In genomic region chr5:168292783-168293696, GRCh38 we compare ENCODE assay signal across 10 cellular contexts. TPM values are rescaled to one million over a fixed set of nuclear protein-coding genes. Genes with fewer than 3 reads are reported as not detected.
DNase-seq lines count a peak whose midpoint lies in the region; ATAC-seq and TF ChIP-seq lines count a peak whose summit lies in the region.
"Had no signal": no experiment of that assay in that cellular context is flagged by ENCODE, and none has a peak within 500 bp of the region (broad histone marks: within the 10 kb centered on the region; RNA-seq: fewer than 3 reads in every experiment).

No MANE protein-coding gene starts in this region.

- ATAC-seq in CD4-positive, CD25-positive, alpha-beta regulatory T cell (ENCODE audit: low read depth in 2 of 2) = no peak
- ATAC-seq in stimulated activated memory B cell treated with anti-CD40 and anti-IgM and Interleukin-4, amounts not matched to agents 10 μg/mL and 1 μg/mL and 100 μg/mL, for 72 hours = no peak
- ATAC-seq in GM18907 (IDR thresholded peaks at IDR 0.05; ENCODE audit: unreplicated experiment) = no peak
- ATAC-seq: psoas muscle had no signal

- peaks cover 0 to 9% (median 0%) of the 10 kb centered on the region in 7 donors for H3K9me3 Mint-ChIP-seq in CD4-positive, CD25-positive, alpha-beta regulatory T cell
- no peaks in the 10 kb centered on the region for H3K9me3 Mint-ChIP-seq in stimulated activated memory B cell treated with anti-CD40 and anti-IgM and Interleukin-4, amounts not matched to agents 10 μg/mL and 1 μg/mL and 100 μg/mL, for 72 hours

- H3K4me3 ChIP-seq in CD4-positive, CD25-positive, alpha-beta regulatory T cell (ENCODE audit: low read depth, low read length) = no peak overlapping the region
- H3K4me3 ChIP-seq in KMS-11 (IDR thresholded peaks at IDR 0.05; ENCODE audit: insufficient read depth, low read depth, low read length) = no peak overlapping the region
- H3K4me3 ChIP-seq in colonic mucosa = peak overlapping the region; percentile 69
- peak overlapping the region; percentile 26 to 51 for H3K4me3 ChIP-seq in muscle layer of duodenum (ENCODE audit: low read depth in 1 of 2, low read length in 2 of 2)
- H3K4me3 ChIP-seq: psoas muscle had no signal

- H3K27me3 Mint-ChIP-seq in CD4-positive, CD25-positive, alpha-beta regulatory T cell = peaks cover 46% of the 10 kb centered on the region
- peaks cover 42% of the 10 kb centered on the region for H3K27me3 Mint-ChIP-seq in stimulated activated memory B cell treated with anti-CD40 and anti-IgM and Interleukin-4, amounts not matched to agents 10 μg/mL and 1 μg/mL and 100 μg/mL, for 72 hours

- no peak overlapping the region for H3K27ac ChIP-seq in CD4-positive, CD25-positive, alpha-beta regulatory T cell (ENCODE audit: insufficient read depth, low read length, poor library complexity, severe bottlenecking)
- no peak overlapping the region for H3K27ac ChIP-seq in KMS-11
- no peak overlapping the region for H3K27ac ChIP-seq in colonic mucosa
- H3K27ac ChIP-seq in muscle layer of duodenum (ENCODE audit: low read length) = no peak overlapping the region
- H3K27ac ChIP-seq: psoas muscle had no signal

- no peaks in the 10 kb centered on the region for H3K36me3 Mint-ChIP-seq in CD4-positive, CD25-positive, alpha-beta regulatory T cell
- H3K36me3 Mint-ChIP-seq in stimulated activated memory B cell treated with anti-CD40 and anti-IgM and Interleukin-4, amounts not matched to agents 10 μg/mL and 1 μg/mL and 100 μg/mL, for 72 hours = no peaks in the 10 kb centered on the region

- no peaks in the 10 kb centered on the region for H4K20me1 ChIP-seq in KMS-11 (ENCODE audit: insufficient read depth)

- peak overlapping the region; percentile 41; the same call in 1 of the 2 replicates for H2AFZ ChIP-seq in KMS-11 (ENCODE audit: low read depth)

- no peak for TF ChIP-seq CTCF in KMS-11 (conservative IDR thresholded peaks at IDR 0.05; ENCODE audit: low read depth, low read length)
- no peak for TF ChIP-seq CTCF in colonic mucosa (IDR thresholded peaks at IDR 0.05)

- DNase-seq in CD4-positive, CD25-positive, alpha-beta regulatory T cell = no peak
- DNase-seq in colonic mucosa (no peak), NCI-H2196 treated with DMSO at 0.1 percent for 48 hours (lab: John Stamatoyannopoulos, UW; ENCODE audit: unreplicated experiment) (no peak), DMS153 (lab: John Stamatoyannopoulos, UW) (no peak)
- DNase-seq: NCI-H1105 treated with DMSO at 0.1 percent for 48 hours had no signal

- peaks cover 15% of the 10 kb centered on the region for H3K4me1 ChIP-seq in CD4-positive, CD25-positive, alpha-beta regulatory T cell (ENCODE audit: control insufficient read depth, insufficient read depth, low read length, poor library complexity, severe bottlenecking)
- peaks cover 8% of the 10 kb centered on the region for H3K4me1 ChIP-seq in KMS-11 (ENCODE audit: low read depth, poor library complexity, severe bottlenecking)
- no peaks in the 10 kb centered on the region for H3K4me1 ChIP-seq in colonic mucosa
- H3K4me1 ChIP-seq in muscle layer of duodenum (ENCODE audit: control insufficient read depth in 1 of 2, insufficient read depth in 2 of 2, low read length in 2 of 2) = peaks cover 0 to 17% of the 10 kb centered on the region in 2 donors
- H3K4me1 ChIP-seq: psoas muscle had no signal

- H3K27ac Mint-ChIP-seq in CD4-positive, CD25-positive, alpha-beta regulatory T cell = no peak overlapping the region
- no peak overlapping the region for H3K27ac Mint-ChIP-seq in stimulated activated memory B cell treated with anti-CD40 and anti-IgM and Interleukin-4, amounts not matched to agents 10 μg/mL and 1 μg/mL and 100 μg/mL, for 72 hours

- intact Hi-C loops in colonic mucosa (cut with DNase I) = no loop called here

- H3K36me3 ChIP-seq in CD4-positive, CD25-positive, alpha-beta regulatory T cell (ENCODE audit: control insufficient read depth, insufficient read depth, low read length) = no peaks in the 10 kb centered on the region
- H3K36me3 ChIP-seq in KMS-11 (ENCODE audit: insufficient read depth) (no peaks in the 10 kb centered on the region), colonic mucosa (no peaks in the 10 kb centered on the region), muscle layer of duodenum (ENCODE audit: control insufficient read depth in 1 of 2, insufficient read depth in 2 of 2, low read length in 2 of 2) (no peaks in the 10 kb centered on the region)

- H3K79me2 ChIP-seq in KMS-11 (ENCODE audit: insufficient read depth, low read depth) = no peaks in the 10 kb centered on the region

- peak overlapping the region; percentile 33 for H3K4me2 ChIP-seq in KMS-11

- peaks cover 0 to 20% (median 8%) of the 10 kb centered on the region in 4 donors for H3K4me1 Mint-ChIP-seq in CD4-positive, CD25-positive, alpha-beta regulatory T cell
- peaks cover 8% of the 10 kb centered on the region for H3K4me1 Mint-ChIP-seq in stimulated activated memory B cell treated with anti-CD40 and anti-IgM and Interleukin-4, amounts not matched to agents 10 μg/mL and 1 μg/mL and 100 μg/mL, for 72 hours

- peak overlapping the region; percentile 61; the same call in 1 of the 2 replicates for H3K9ac ChIP-seq in KMS-11
- H3K9ac ChIP-seq in colonic mucosa (ENCODE audit: low read depth in 2 of 2, low read length in 2 of 2) = peak overlapping the region; percentile 43 to 58

- no peaks in the 10 kb centered on the region for H3K9me3 ChIP-seq in CD4-positive, CD25-positive, alpha-beta regulatory T cell (ENCODE audit: control insufficient read depth in 2 of 2, low read length in 2 of 2)
- H3K9me3 ChIP-seq in colonic mucosa (no peaks in the 10 kb centered on the region), muscle layer of duodenum (ENCODE audit: control insufficient read depth in 1 of 2, low read length in 2 of 2) (no peaks in the 10 kb centered on the region)
- H3K9me3 ChIP-seq: psoas muscle had no signal

- H3K27me3 ChIP-seq in CD4-positive, CD25-positive, alpha-beta regulatory T cell (ENCODE audit: control insufficient read depth, insufficient read depth, low read length) = peaks cover 11% of the 10 kb centered on the region
- no peaks in the 10 kb centered on the region for H3K27me3 ChIP-seq in KMS-11 (ENCODE audit: insufficient read depth, low read depth)
- H3K27me3 ChIP-seq in colonic mucosa = no peaks in the 10 kb centered on the region
- H3K27me3 ChIP-seq in muscle layer of duodenum (ENCODE audit: low read depth, low read length) = peaks cover 17% of the 10 kb centered on the region

- peak overlapping the region in 3 of 4 donors; percentile 50 to 58 (median 52) for H3K4me3 Mint-ChIP-seq in CD4-positive, CD25-positive, alpha-beta regulatory T cell
- no peak overlapping the region for H3K4me3 Mint-ChIP-seq in stimulated activated memory B cell treated with anti-CD40 and anti-IgM and Interleukin-4, amounts not matched to agents 10 μg/mL and 1 μg/mL and 100 μg/mL, for 72 hours

RNA-seq across cellular contexts. Expression of gene WWC1, which starts 1.6 kb away (rescaled TPM):
- total RNA-seq in CD4-positive, CD25-positive, alpha-beta regulatory T cell = 1.2 TPM
- 1 to 10 TPM in 1 of 4 donors, under 1 TPM in 2, not detected in 1; 0.07 to 1.5 (median 0.67) TPM for polyA plus RNA-seq in CD4-positive, CD25-positive, alpha-beta regulatory T cell
- total RNA-seq in colonic mucosa = 10 to 100 TPM; 15.3 to 33.3 TPM

Comparison
In these comparisons a context has a peak if more than half of its experiments do, and no peak if none do; other contexts are left out.
1. H3K4me3 ChIP-seq: peak in colonic mucosa (single experiment) and muscle layer of duodenum (2 of 2); none in CD4-positive, CD25-positive, alpha-beta regulatory T cell (single experiment) and KMS-11 (single experiment).